ENCODE assay signal across 13 cellular contexts in the genomic region with DNA sequence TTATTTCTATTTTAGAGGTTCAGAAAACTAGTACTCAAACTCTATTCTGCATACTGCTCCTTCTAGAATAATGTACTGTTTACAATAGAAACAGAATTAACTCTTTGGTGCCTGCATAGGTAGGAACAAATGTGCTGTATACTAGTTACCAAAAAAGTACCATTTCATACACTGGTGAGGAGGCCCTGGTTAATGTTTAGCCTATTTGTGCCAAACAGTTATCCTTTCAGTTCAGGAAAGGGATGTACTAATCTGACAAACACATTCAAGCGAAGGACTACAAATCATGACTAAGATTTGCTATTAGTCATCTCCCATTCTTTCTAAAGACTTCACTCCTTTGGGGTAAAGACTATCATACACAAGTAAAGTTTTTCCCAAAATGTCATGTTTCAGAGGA. TPM values are rescaled to one million over a fixed set of nuclear protein-coding genes. Genes with fewer than 3 reads are reported as not detected.
DNase-seq lines count a peak whose midpoint lies in the region; ATAC-seq and TF ChIP-seq lines count a peak whose summit lies in the region.
"Had no signal": no experiment of that assay in that cellular context is flagged by ENCODE, and none has a peak within 500 bp of the region (broad histone marks: within the 10 kb centered on the region; RNA-seq: fewer than 3 reads in every experiment).

No MANE protein-coding gene starts in this region.

- DNase-seq in activated T-cell treated with anti-CD3 and anti-CD28 coated beads, Interleukin-2, amount 50 U/mL, for 4 hours: no peak
- DNase-seq in activated T-cell treated with anti-CD3 and anti-CD28 coated beads for 4 hours (no peak), LHCN-M2 (ENCODE audit: low read depth) (peak; percentile 65), pulmonary artery endothelial cell (ENCODE audit: low read depth, low spot score) (peak; percentile 41), prostate gland (ENCODE audit: low spot score) (no peak)
- no peak for DNase-seq in activated CD8-positive, alpha-beta memory T cell treated with anti-CD3 and anti-CD28 coated beads, Interleukin-2, amount 50 U/mL, for 48 hours
- no peak for DNase-seq in stimulated activated CD8-positive, alpha-beta memory T cell treated with anti-CD3 and anti-CD28 coated beads, Interleukin-4, amount 100 ng/mL, for 48 hours
- DNase-seq: aorta; DMS79; naive thymus-derived CD8-positive, alpha-beta T cell; NCI-H446 had no signal

- 82% methylated on average over 1 of the region's 1 CpG for WGBS in prostate gland

- H3K9me3 ChIP-seq in prostate gland: no peaks in the 10 kb centered on the region

- H3K4me3 ChIP-seq in prostate gland: no peak overlapping the region

- peak; percentile 28 to 48 for ATAC-seq in activated T-cell treated with anti-CD3 and anti-CD28 coated beads, Interleukin-2, amount 50 U/mL, for 4 hours
- peak; percentile 64 for ATAC-seq in esophagus mucosa
- ATAC-seq: naive thymus-derived CD8-positive, alpha-beta T cell; Right ventricle myocardium inferior had no signal

- no peaks in the 10 kb centered on the region for H3K4me1 ChIP-seq in prostate gland (replicated peaks)

- H3K27me3 Mint-ChIP-seq in activated T-cell treated with anti-CD3 and anti-CD28 coated beads, Interleukin-2, amount 50 U/mL, for 4 hours (ENCODE audit: low read depth): no peaks in the 10 kb centered on the region
- H3K27me3 Mint-ChIP-seq: naive thymus-derived CD8-positive, alpha-beta T cell had no signal

- H3K9me3 Mint-ChIP-seq in activated T-cell treated with anti-CD3 and anti-CD28 coated beads, Interleukin-2, amount 50 U/mL, for 4 hours: no peaks in the 10 kb centered on the region

- H3K4me3 Mint-ChIP-seq in activated T-cell treated with anti-CD3 and anti-CD28 coated beads, Interleukin-2, amount 50 U/mL, for 4 hours: no peak overlapping the region
- H3K4me3 Mint-ChIP-seq: naive thymus-derived CD8-positive, alpha-beta T cell had no signal

- no peak for TF ChIP-seq CTCF in prostate gland (IDR thresholded peaks at IDR 0.05)

- no peak for TF ChIP-seq POLR2A in prostate gland (IDR thresholded peaks at IDR 0.05)

- no peaks in the 10 kb centered on the region for H3K27me3 ChIP-seq in prostate gland (replicated peaks; ENCODE audit: insufficient read depth)

- no peaks in the 10 kb centered on the region for H3K4me1 Mint-ChIP-seq in activated T-cell treated with anti-CD3 and anti-CD28 coated beads, Interleukin-2, amount 50 U/mL, for 4 hours (ENCODE audit: low read depth)

- H3K36me3 ChIP-seq in prostate gland: no peaks in the 10 kb centered on the region

- H3K27ac ChIP-seq in prostate gland: no peak overlapping the region

- intact Hi-C loops in prostate gland (cut with DNase I): loop anchor here (10.0 kb wide), 1 partner anchor 396 kb away; no protein-coding TSS in a partner anchor

- H3K36me3 Mint-ChIP-seq in activated T-cell treated with anti-CD3 and anti-CD28 coated beads, Interleukin-2, amount 50 U/mL, for 4 hours (ENCODE audit: insufficient read depth): no peaks in the 10 kb centered on the region

RNA-seq across cellular contexts. Expression of gene EXOC6B, which starts 47.4 kb away (rescaled TPM):
- total RNA-seq in activated T-cell treated with anti-CD3 and anti-CD28 coated beads, Interleukin-2, amount 50 U/mL, for 4 hours: 1 to 10 TPM; 6.5 to 7.3 (median 6.8) TPM
- total RNA-seq in LHCN-M2 (2014; rRNA removed) (10.1 and 16.7 TPM in 2 replicates), esophagus mucosa (31.6 TPM), pulmonary artery endothelial cell (24.1 and 43.5 TPM in 2 replicates), prostate gland (10 to 100 TPM; 16.6 to 36.6 TPM)
- polyA plus RNA-seq in LHCN-M2 (2012): 9.0 TPM

Comparison
In these comparisons a context has a peak if more than half of its experiments do, and no peak if none do; other contexts are left out.
1. DNase-seq: peak in LHCN-M2 (single experiment) and pulmonary artery endothelial cell (single experiment); none in activated T-cell treated with anti-CD3 and anti-CD28 coated beads, Interleukin-2, amount 50 U/mL, for 4 hours (single experiment), activated T-cell treated with anti-CD3 and anti-CD28 coated beads for 4 hours (single experiment), activated CD8-positive, alpha-beta memory T cell treated with anti-CD3 and anti-CD28 coated beads, Interleukin-2, amount 50 U/mL, for 48 hours (single experiment), stimulated activated CD8-positive, alpha-beta memory T cell treated with anti-CD3 and anti-CD28 coated beads, Interleukin-4, amount 100 ng/mL, for 48 hours (single experiment) and prostate gland (single experiment).